ENCODE assay signal across 8 cellular contexts in genomic region chr17:81514735-81515529, GRCh38. TPM values are rescaled to one million over a fixed set of nuclear protein-coding genes. Genes with fewer than 3 reads are reported as not detected.
DNase-seq lines count a peak whose midpoint lies in the region; ATAC-seq and TF ChIP-seq lines count a peak whose summit lies in the region.

No MANE protein-coding gene starts in this region.

- TF ChIP-seq CTCF in endodermal cell (conservative IDR thresholded peaks at IDR 0.05), result no peak

- H3K9me3 ChIP-seq in endodermal cell (ENCODE audit: control insufficient read depth, low read length) (no peaks in the 10 kb centered on the region), mesenchymal stem cell (ENCODE audit: control insufficient read depth, low read length) (no peaks in the 10 kb centered on the region)

- peak overlapping the region; percentile 20 for H2AFZ ChIP-seq in mesenchymal stem cell (ENCODE audit: low read depth, low read length)

- H3K18ac ChIP-seq in mesenchymal stem cell (ENCODE audit: low read depth in 1 of 2, low read length in 2 of 2), result peak overlapping the region; percentile 81 to 98

- no peaks in the 10 kb centered on the region for H3K9me3 Mint-ChIP-seq in activated CD8-positive, alpha-beta memory T cell treated with anti-CD3 and anti-CD28 coated beads, Interleukin-2, amount 10 ng/mL, durations not matched to agents 7 days and 5 days (ENCODE audit: low read depth)
- peaks cover 6% of the 10 kb centered on the region for H3K9me3 Mint-ChIP-seq in endodermal cell

- H3K4me3 Mint-ChIP-seq in activated CD8-positive, alpha-beta memory T cell treated with anti-CD3 and anti-CD28 coated beads, Interleukin-2, amount 10 ng/mL, durations not matched to agents 7 days and 5 days, result peak overlapping the region; percentile 94
- H3K4me3 Mint-ChIP-seq in endodermal cell, result peak overlapping the region; percentile 98

- H3K36me3 Mint-ChIP-seq in activated CD8-positive, alpha-beta memory T cell treated with anti-CD3 and anti-CD28 coated beads, Interleukin-2, amount 10 ng/mL, durations not matched to agents 7 days and 5 days, result peaks cover 25% of the 10 kb centered on the region
- peaks cover 29% of the 10 kb centered on the region for H3K36me3 Mint-ChIP-seq in endodermal cell (ENCODE audit: low read depth)

- H2BK120ac ChIP-seq in mesenchymal stem cell (ENCODE audit: low read depth, low read length), result peak overlapping the region; percentile 100

- peak overlapping the region; percentile 7 to 80 for H2BK12ac ChIP-seq in mesenchymal stem cell (ENCODE audit: low read length in 2 of 2)

- H2BK15ac ChIP-seq in mesenchymal stem cell (ENCODE audit: low read depth, poor library complexity, severe bottlenecking), result peak overlapping the region; percentile 84

- H3K27ac ChIP-seq in endodermal cell (ENCODE audit: low read depth, low read length) (peak overlapping the region; percentile 96), mesenchymal stem cell (ENCODE audit: low read length, poor library complexity, severe bottlenecking) (peak overlapping the region; percentile 98)

- no peaks in the 10 kb centered on the region for H3K27me3 ChIP-seq in endodermal cell (ENCODE audit: control insufficient read depth, insufficient read depth, low read length, poor library complexity, severe bottlenecking)
- no peaks in the 10 kb centered on the region for H3K27me3 ChIP-seq in mesenchymal stem cell (ENCODE audit: control insufficient read depth in 1 of 2, insufficient read depth in 1 of 2, low read length in 2 of 2)

- H3K79me1 ChIP-seq in mesenchymal stem cell (replicated peaks; ENCODE audit: low read length, poor library complexity, severe bottlenecking), result peaks cover 4% of the 10 kb centered on the region

- peak overlapping the region; percentile 100 for H2BK5ac ChIP-seq in mesenchymal stem cell (ENCODE audit: low read depth, low read length, poor library complexity, severe bottlenecking)

- H3K9ac ChIP-seq in endodermal cell (ENCODE audit: extremely low read depth, low read length, poor library complexity, severe bottlenecking) (peak overlapping the region; percentile 97), mesenchymal stem cell (ENCODE audit: low read length) (peak overlapping the region; percentile 94)

- 1 to 2% methylated on average over 13 to 82 of the region's 82 CpGs for WGBS in endodermal cell (ENCODE audit: insufficient coverage in 1 of 2, insufficient read length in 1 of 2), 2 experiments
- WGBS in mesenchymal stem cell, result 1% methylated on average over 74 of the region's 82 CpGs

- H3K14ac ChIP-seq in mesenchymal stem cell (ENCODE audit: low read length in 2 of 2), result peak overlapping the region; percentile 81 to 92

- peak overlapping the region; percentile 94 for H3K4me2 ChIP-seq in mesenchymal stem cell (ENCODE audit: low read length, poor library complexity, severe bottlenecking)

- DNase-seq in ELF-1 (ENCODE audit: low read depth, low spot score), result peak; percentile 79
- DNase-seq in NCI-H748 treated with DMSO at 0.1 percent for 48 hours (lab: John Stamatoyannopoulos, UW), result peak; percentile 47
- peak; percentile 79 for DNase-seq in activated CD8-positive, alpha-beta memory T cell treated with anti-CD3 and anti-CD28 coated beads, Interleukin-2, amount 10 ng/mL, durations not matched to agents 7 days and 5 days
- peak; percentile 96 for DNase-seq in endodermal cell
- DNase-seq in mesenchymal stem cell, result peak; percentile 82
- peak; percentile 33 to 66 for DNase-seq in stimulated activated CD8-positive, alpha-beta memory T cell treated with anti-CD3 and anti-CD28 coated beads, Interleukin-4, amount 100 ng/mL, for 4 hours (ENCODE audit: low read depth in 2 of 2, low spot score in 1 of 2)

- H3K4ac ChIP-seq in mesenchymal stem cell (ENCODE audit: low read depth in 1 of 2, low read length in 2 of 2), result peak overlapping the region; percentile 99

- ATAC-seq in HG02623 (IDR thresholded peaks at IDR 0.05; ENCODE audit: unreplicated experiment), result peak; percentile 16
- ATAC-seq in activated CD8-positive, alpha-beta memory T cell treated with anti-CD3 and anti-CD28 coated beads, Interleukin-2, amount 10 ng/mL, durations not matched to agents 7 days and 5 days, result peak; percentile 47
- no peak for ATAC-seq in HG02571 (IDR thresholded peaks at IDR 0.05; ENCODE audit: unreplicated experiment)

- H3K23ac ChIP-seq in mesenchymal stem cell (ENCODE audit: low read length in 2 of 2), result peak overlapping the region in 1 of 2 experiments; percentile 37

- CTCF ChIA-PET in activated CD8-positive, alpha-beta memory T cell treated with anti-CD3 and anti-CD28 coated beads, Interleukin-2, amount 10 ng/mL, durations not matched to agents 7 days and 5 days (lab: Charles Lee), result interaction anchor here (0.6 to 4.4 kb wide), 6 partner anchors 22 to 896 kb away, joined by 3 to 15 read pairs (median 4); partner anchors contain the start of genes ARL16, FAAP100 and HGS

- peak overlapping the region; percentile 89 for H3K27ac Mint-ChIP-seq in activated CD8-positive, alpha-beta memory T cell treated with anti-CD3 and anti-CD28 coated beads, Interleukin-2, amount 10 ng/mL, durations not matched to agents 7 days and 5 days
- H3K27ac Mint-ChIP-seq in endodermal cell, result peak overlapping the region; percentile 76

- H3K4me1 Mint-ChIP-seq in activated CD8-positive, alpha-beta memory T cell treated with anti-CD3 and anti-CD28 coated beads, Interleukin-2, amount 10 ng/mL, durations not matched to agents 7 days and 5 days, result peaks cover 34% of the 10 kb centered on the region
- H3K4me1 Mint-ChIP-seq in endodermal cell, result peaks cover 21% of the 10 kb centered on the region

- no peaks in the 10 kb centered on the region for H3K27me3 Mint-ChIP-seq in activated CD8-positive, alpha-beta memory T cell treated with anti-CD3 and anti-CD28 coated beads, Interleukin-2, amount 10 ng/mL, durations not matched to agents 7 days and 5 days
- no peaks in the 10 kb centered on the region for H3K27me3 Mint-ChIP-seq in endodermal cell (ENCODE audit: insufficient read depth)

- H3K4me3 ChIP-seq in endodermal cell (ENCODE audit: low read length), result peak overlapping the region; percentile 93
- H3K4me3 ChIP-seq in mesenchymal stem cell (ENCODE audit: insufficient read depth in 1 of 2, low read depth in 1 of 2, low read length in 2 of 2), result peak overlapping the region; percentile 83 to 92

- H3K4me1 ChIP-seq in endodermal cell (ENCODE audit: control insufficient read depth, insufficient read depth, low read length) (peaks cover 14% of the 10 kb centered on the region), mesenchymal stem cell (ENCODE audit: control insufficient read depth, insufficient read depth, low read depth, low read length) (peaks cover 47% of the 10 kb centered on the region)

- peak overlapping the region; percentile 91 for H4K8ac ChIP-seq in mesenchymal stem cell (ENCODE audit: low read length)

- H4K91ac ChIP-seq in mesenchymal stem cell (ENCODE audit: low read length), result peak overlapping the region; percentile 99

- H3K36me3 ChIP-seq in endodermal cell (ENCODE audit: control insufficient read depth, insufficient read depth, low read length) (peaks cover 32% of the 10 kb centered on the region), mesenchymal stem cell (ENCODE audit: control insufficient read depth in 1 of 2, insufficient read depth in 2 of 2, low read depth in 1 of 2, low read length in 2 of 2) (peaks cover 22 to 44% of the 10 kb centered on the region in 2 experiments)

- H2AK5ac ChIP-seq in mesenchymal stem cell (ENCODE audit: low read length, severe bottlenecking), result peak overlapping the region; percentile 82

RNA-seq across cellular contexts. Expression of gene ACTG1, which starts 2.3 kb away (rescaled TPM):
- 1,000 to 10,000 TPM; 3,566 to 4,759 TPM for total RNA-seq in activated CD8-positive, alpha-beta memory T cell treated with anti-CD3 and anti-CD28 coated beads, Interleukin-2, amount 10 ng/mL, durations not matched to agents 7 days and 5 days
- total RNA-seq in endodermal cell, result 1,000 to 10,000 TPM; 4,461 to 5,616 TPM
- 4,463 TPM for polyA plus RNA-seq in endodermal cell (2013, experiment 1 of 2)
- 3,951 TPM for polyA plus RNA-seq in endodermal cell (2013, experiment 2 of 2)
- polyA plus RNA-seq in mesenchymal stem cell (2013, experiment 1 of 2), result 7,126 TPM
- polyA plus RNA-seq in mesenchymal stem cell (2013, experiment 2 of 2), result 6,723 TPM

RNA-seq across cellular contexts. Expression of gene FSCN2, which starts 13.2 kb away (rescaled TPM):
- under 1 TPM; 0.41 to 0.56 TPM for total RNA-seq in activated CD8-positive, alpha-beta memory T cell treated with anti-CD3 and anti-CD28 coated beads, Interleukin-2, amount 10 ng/mL, durations not matched to agents 7 days and 5 days
- 1 to 10 TPM; 1.0 to 1.8 TPM for total RNA-seq in endodermal cell
- 0.50 TPM for polyA plus RNA-seq in endodermal cell (2013, experiment 1 of 2)
- polyA plus RNA-seq in endodermal cell (2013, experiment 2 of 2), result 0.46 TPM
- polyA plus RNA-seq in mesenchymal stem cell (2013, experiment 1 of 2), result 0.23 TPM
- 0.15 TPM for polyA plus RNA-seq in mesenchymal stem cell (2013, experiment 2 of 2)

RNA-seq across cellular contexts. Expression of gene FAAP100, which starts 37.2 kb away (rescaled TPM):
- total RNA-seq in activated CD8-positive, alpha-beta memory T cell treated with anti-CD3 and anti-CD28 coated beads, Interleukin-2, amount 10 ng/mL, durations not matched to agents 7 days and 5 days, result 10 to 100 TPM; 39.8 to 44.5 TPM
- total RNA-seq in endodermal cell, result 10 to 100 TPM; 34.5 to 39.5 TPM
- polyA plus RNA-seq in endodermal cell (2013, experiment 1 of 2), result 25.9 TPM
- polyA plus RNA-seq in endodermal cell (2013, experiment 2 of 2), result 24.1 TPM
- polyA plus RNA-seq in mesenchymal stem cell (2013, experiment 1 of 2), result 10.1 TPM
- polyA plus RNA-seq in mesenchymal stem cell (2013, experiment 2 of 2), result 10.3 TPM
